ENCODE assay signal across 18 cellular contexts in the genomic region with DNA sequence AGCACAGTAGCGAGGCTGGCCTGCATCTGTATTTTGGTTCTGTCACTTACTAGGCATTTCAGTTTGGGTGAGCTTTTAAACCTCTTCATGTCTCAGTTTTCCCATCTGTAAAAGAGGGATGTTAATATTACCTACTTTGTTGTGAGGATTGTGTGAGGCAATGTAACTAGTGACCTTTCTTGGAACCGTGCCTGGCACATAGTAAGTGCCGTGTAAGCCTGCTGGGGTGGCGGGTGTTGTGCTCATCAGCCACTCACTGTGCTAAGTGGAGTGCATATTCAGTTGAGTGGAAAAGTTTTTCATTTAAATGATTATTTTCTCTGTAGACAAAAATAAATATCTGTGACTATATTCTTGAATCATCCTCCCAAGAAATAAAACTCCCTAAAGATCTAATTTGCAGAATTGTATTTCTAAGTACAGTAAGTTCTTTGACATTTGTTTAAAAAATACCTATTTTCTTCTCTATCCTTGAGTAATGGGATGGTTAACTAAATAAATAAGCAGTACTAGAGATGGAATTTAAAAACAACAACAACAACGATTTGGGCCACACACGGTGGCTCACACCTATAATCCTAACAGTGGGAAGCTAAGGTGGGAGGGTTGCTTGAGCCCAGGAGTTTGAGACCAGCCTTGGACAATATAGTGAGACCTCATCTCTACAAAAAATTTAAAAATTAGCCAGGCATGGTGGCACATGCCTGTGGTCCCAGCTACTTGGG. TPM values are rescaled to one million over a fixed set of nuclear protein-coding genes. Genes with fewer than 3 reads are reported as not detected.
A peak's percentile ranks its signal among the peaks of the same experiment; 100 is the strongest.
DNase-seq lines count a peak whose midpoint lies in the region; ATAC-seq and TF ChIP-seq lines count a peak whose summit lies in the region.
"Had no signal": no experiment of that assay in that cellular context is flagged by ENCODE, and none has a peak within 500 bp of the region (broad histone marks: within the 10 kb centered on the region; RNA-seq: fewer than 3 reads in every experiment).

No MANE protein-coding gene starts in this region.

- in situ Hi-C loops in Caki2 (cut with HindIII; ENCODE audit: low pct_unique_long_range_greater_than_20kb, low sequenced_read_pairs), result no loop called here

- H3K4me3 ChIP-seq in choroid plexus epithelial cell (ENCODE audit: low read depth, low read length), result no peak overlapping the region
- H3K4me3 ChIP-seq: body of pancreas, Peyer's patch had no signal

- ATAC-seq in HG03097 (IDR thresholded peaks at IDR 0.05; ENCODE audit: low FRiP score, unreplicated experiment), result no peak
- ATAC-seq: body of pancreas, WTC11 had no signal

- no peak for TF ChIP-seq CTCF in choroid plexus epithelial cell (conservative IDR thresholded peaks at IDR 0.05; ENCODE audit: low read depth, low read length)

- intact Hi-C loops in posterior vena cava (cut with DNase I), result no loop called here

- peak; percentile 1 for DNase-seq in Caki2 (ENCODE audit: low read depth)
- peak; percentile 3 for DNase-seq in LHCN-M2 (ENCODE audit: low read depth)
- peak; percentile 81 for DNase-seq in choroid plexus epithelial cell (ENCODE audit: low read depth)
- peak; percentile 22 for DNase-seq in kidney tubule cell (ENCODE audit: low spot score)
- no peak for DNase-seq in SIG-M5 (lab: John Stamatoyannopoulos, UW)
- no peak for DNase-seq in posterior vena cava (ENCODE audit: low spot score)
- DNase-seq in globus pallidus (ENCODE audit: low spot score), result no peak
- DNase-seq: DMS 273 treated with DMSO at 0.1 percent for 48 hours; effector CD4-positive, alpha-beta T cell; NCI-H1694; NCI-H524 treated with DMSO at 0.1 percent for 48 hours; Peyer's patch; stimulated activated CD4-positive, alpha-beta T cell treated with anti-CD3 and anti-CD28 coated beads, Interleukin-12 subunit alpha, Interleukin-12 subunit beta, amount 100 ng/mL, for 4 hours; stimulated activated naive CD4-positive, alpha-beta T cell treated with Interleukin-2 at 50 U/mL for 16 hours; trophoblast cell had no signal

RNA-seq across cellular contexts. Expression of a gene that starts 56.7 kb away (rescaled TPM):
- total RNA-seq in Caki2 (2014; rRNA removed; shearing (Covaris generic); ENCODE audit: low replicate concordance), result 22.0 and 23.6 TPM in 2 replicates
- total RNA-seq in LHCN-M2 (2014; rRNA removed), result 19.5 and 20.5 TPM in 2 replicates
- 5.4 TPM for polyA plus RNA-seq in LHCN-M2 (2012)
- total RNA-seq in posterior vena cava, result 10 to 100 TPM; 12.8 to 19.1 TPM

Comparison
In these comparisons a context has a peak if more than half of its experiments do, and no peak if none do; other contexts are left out.
1. DNase-seq: peak in Caki2 (single experiment), LHCN-M2 (single experiment), choroid plexus epithelial cell (single experiment) and kidney tubule cell (single experiment); none in SIG-M5 (single experiment), posterior vena cava (single experiment) and globus pallidus (single experiment).